ENCODE assay signal across 1 cellular context in genomic region chr15:24878153-24878552, GRCh38.
TF ChIP-seq lines count a peak whose summit lies in the region.

No MANE protein-coding gene starts in this region.

TF ChIP-seq in HepG2, 621 proteins besides CTCF, POLR2A, EP300 and RAD21 (continued from another document and continues in another):
- TF ChIP-seq HINFP (CRISPR knock-in tag; IDR thresholded peaks at IDR 0.05; ENCODE audit: low read depth) (peak; percentile 53; the same call in 1 of the 2 replicates), ATF2 (CRISPR knock-in tag; IDR thresholded peaks at IDR 0.05) (peak; percentile 24; the same call in 1 of the 2 replicates), ZNF883 (CRISPR knock-in tag; IDR thresholded peaks at IDR 0.05; ENCODE audit: not compliant biosample characterization) (peak; percentile 44), HMGXB4 (CRISPR knock-in tag; IDR thresholded peaks at IDR 0.05; ENCODE audit: borderline replicate concordance in 1 of 2, low read depth in 1 of 2) (peak in 1 of 2 experiments; percentile 67; a peak in 1 of 4 replicates), ZBTB7B (CRISPR knock-in tag; IDR thresholded peaks at IDR 0.05) (0 out of 2 replicates have a peak, but pooled peaks have one; percentile 38), HIVEP1 (CRISPR knock-in tag; IDR thresholded peaks at IDR 0.05) (no peak), KMT2B (CRISPR knock-in tag; IDR thresholded peaks at IDR 0.05) (peak; percentile 83), YEATS4 (CRISPR knock-in tag; IDR thresholded peaks at IDR 0.05; ENCODE audit: borderline replicate concordance) (peak; percentile 80; the same call in 1 of the 2 replicates), MXD3 (CRISPR knock-in tag; IDR thresholded peaks at IDR 0.05) (0 out of 2 replicates have a peak, but pooled peaks have one; percentile 34), E2F5 (CRISPR knock-in tag; conservative IDR thresholded peaks at IDR 0.05) (peak; percentile 53; the same call in 1 of the 2 replicates), HNF1B (CRISPR knock-in tag; IDR thresholded peaks at IDR 0.05) (peak; percentile 86), HDAC2 (CRISPR knock-in tag; IDR thresholded peaks at IDR 0.05) (peak; percentile 80), ZFX (CRISPR knock-in tag; IDR thresholded peaks at IDR 0.05; ENCODE audit: low read depth) (peak; percentile 62), ZNF562 (CRISPR knock-in tag; IDR thresholded peaks at IDR 0.05; ENCODE audit: borderline replicate concordance) (no peak), SIN3A (IDR thresholded peaks at IDR 0.05; ENCODE audit: borderline replicate concordance, low read depth, low read length) (peak; percentile 45; the same call in 1 of the 2 replicates), ZBTB38 (CRISPR knock-in tag; IDR thresholded peaks at IDR 0.05) (peak; percentile 80; the same call in 1 of the 2 replicates), ZNF263 (CRISPR knock-in tag; IDR thresholded peaks at IDR 0.05) (no peak), HNRNPUL1 (IDR thresholded peaks at IDR 0.05; ENCODE audit: low read depth, low read length) (no peak), GABPB1 (CRISPR knock-in tag; IDR thresholded peaks at IDR 0.05) (peak; percentile 95), MTA1 (CRISPR knock-in tag; IDR thresholded peaks at IDR 0.05; ENCODE audit: borderline replicate concordance) (peak; percentile 49; the same call in 1 of the 2 replicates), ZNF350 (CRISPR knock-in tag; IDR thresholded peaks at IDR 0.05; ENCODE audit: borderline replicate concordance, low read depth) (peak; percentile 78), PATZ1 (CRISPR knock-in tag; IDR thresholded peaks at IDR 0.05) (0 out of 2 replicates have a peak, but pooled peaks have one; percentile 22), SKIL (CRISPR knock-in tag; IDR thresholded peaks at IDR 0.05; ENCODE audit: borderline replicate concordance) (no peak), PITX1 (CRISPR knock-in tag; IDR thresholded peaks at IDR 0.05) (0 out of 2 replicates have a peak, but pooled peaks have one; percentile 29), CENPBD1 (CRISPR knock-in tag; IDR thresholded peaks at IDR 0.05; ENCODE audit: borderline replicate concordance, low read depth) (no peak), ATF1 (CRISPR knock-in tag; IDR thresholded peaks at IDR 0.05) (peak; percentile 11; the same call in 1 of the 2 replicates), GATAD1 (CRISPR knock-in tag; IDR thresholded peaks at IDR 0.05) (peak; percentile 95), FOXA3 (CRISPR knock-in tag; IDR thresholded peaks at IDR 0.05) (0 out of 2 replicates have a peak, but pooled peaks have one; percentile 43), YY1 (IDR thresholded peaks at IDR 0.05; ENCODE audit: insufficient read depth, insufficient replicate concordance, low read depth, low read length) (peak; percentile 83), CEBPG (CRISPR knock-in tag; IDR thresholded peaks at IDR 0.05) (no peak), ZNF788 (CRISPR knock-in tag; IDR thresholded peaks at IDR 0.05; ENCODE audit: borderline replicate concordance) (peak; percentile 51; the same call in 1 of the 2 replicates), ZFY (CRISPR knock-in tag; IDR thresholded peaks at IDR 0.05) (peak; percentile 51), THAP11 (CRISPR knock-in tag; IDR thresholded peaks at IDR 0.05) (peak; percentile 89), DZIP1 (CRISPR knock-in tag; IDR thresholded peaks at IDR 0.05) (0 out of 2 replicates have a peak, but pooled peaks have one; percentile 26), CREBL2 (CRISPR knock-in tag; IDR thresholded peaks at IDR 0.05; ENCODE audit: borderline replicate concordance) (0 out of 2 replicates have a peak, but pooled peaks have one; percentile 66), BRF2 (CRISPR knock-in tag; IDR thresholded peaks at IDR 0.05) (0 out of 2 replicates have a peak, but pooled peaks have one; percentile 44), MED8 (CRISPR knock-in tag; IDR thresholded peaks at IDR 0.05; ENCODE audit: insufficient replicate concordance) (peak; percentile 80), ISL2 (CRISPR knock-in tag; IDR thresholded peaks at IDR 0.05) (peak; percentile 24; the same call in 1 of the 2 replicates), ZNF296 (CRISPR knock-in tag; conservative IDR thresholded peaks at IDR 0.05) (no peak), ZGPAT (CRISPR knock-in tag; IDR thresholded peaks at IDR 0.05) (peak; percentile 75; the same call in 1 of the 2 replicates), SRSF9 (IDR thresholded peaks at IDR 0.05; ENCODE audit: borderline replicate concordance, insufficient read depth, low read depth, low read length, poor library complexity, severe bottlenecking) (no peak), ZNF776 (CRISPR knock-in tag; IDR thresholded peaks at IDR 0.05) (no peak), ELF1 (CRISPR knock-in tag; IDR thresholded peaks at IDR 0.05) (peak; percentile 87)
